In the genomic region with DNA sequence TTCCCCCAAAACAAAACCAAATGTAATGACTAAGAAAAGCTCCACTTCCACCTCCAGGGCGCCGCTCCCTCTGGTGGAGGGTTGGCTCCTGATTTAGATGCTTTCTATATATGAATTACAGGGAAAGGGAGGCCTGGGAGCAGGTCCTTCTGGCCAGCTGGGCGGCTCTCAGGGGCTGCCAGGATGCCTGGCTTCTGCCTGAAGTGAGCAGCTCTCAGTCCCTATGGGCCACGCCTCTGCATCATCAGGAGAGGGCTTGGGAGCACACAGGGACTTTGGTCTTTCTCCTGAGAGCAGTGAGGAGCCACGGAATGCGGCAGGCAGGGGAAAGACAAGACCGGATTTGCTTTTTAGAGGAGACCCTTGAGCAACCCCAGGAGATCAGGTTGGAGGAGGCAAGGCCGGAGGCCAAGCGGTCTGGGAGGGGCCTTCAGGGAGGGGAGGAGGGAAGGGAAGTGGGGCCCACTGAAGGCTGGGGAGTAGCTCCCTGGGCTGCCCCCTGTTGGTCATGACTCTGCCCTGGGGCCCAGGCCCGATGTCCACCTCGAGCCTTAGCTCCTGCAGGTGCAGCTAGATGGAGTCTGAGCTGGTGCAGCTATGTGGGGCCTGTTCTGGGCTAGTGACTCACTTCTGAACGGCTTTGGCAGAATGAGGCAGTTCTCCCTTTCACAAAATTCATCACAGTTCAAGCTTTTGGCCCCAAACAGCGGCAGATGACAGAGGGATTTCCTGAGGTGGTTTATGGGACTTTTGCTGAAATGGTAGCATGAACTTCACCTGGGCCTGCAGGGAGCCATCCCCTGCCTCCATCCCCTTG, we compare ENCODE assay signal across 8 cellular contexts. TPM values are rescaled to one million over a fixed set of nuclear protein-coding genes. Genes with fewer than 3 reads are reported as not detected.
DNase-seq lines count a peak whose midpoint lies in the region; ATAC-seq and TF ChIP-seq lines count a peak whose summit lies in the region.

No MANE protein-coding gene starts in this region.

- peak; percentile 35 for DNase-seq in EH (ENCODE audit: low read depth)
- DNase-seq in MG63: peak; percentile 35
- DNase-seq in fibroblast of mammary gland (ENCODE audit: low read depth): no peak
- DNase-seq in T-cell: no peak
- no peak for DNase-seq in COLO668 (lab: John Stamatoyannopoulos, UW; ENCODE audit: unreplicated experiment)
- DNase-seq in effector memory CD8-positive, alpha-beta T cell: no peak

- H3K27me3 ChIP-seq in MG63: no peaks in the 10 kb centered on the region

- ATAC-seq in GM19395 (IDR thresholded peaks at IDR 0.05; ENCODE audit: unreplicated experiment) (peak; percentile 22), T-cell (replicated peaks in 1 of 4) (no peak), HG02678 (IDR thresholded peaks at IDR 0.05; ENCODE audit: unreplicated experiment) (no peak)
- ATAC-seq in effector memory CD8-positive, alpha-beta T cell (replicated peaks): no peak

- TF ChIP-seq CTCF in fibroblast of mammary gland (conservative IDR thresholded peaks at IDR 0.05; ENCODE audit: control insufficient read depth, insufficient read depth, low read depth, low read length): peak; percentile 34

- no peaks in the 10 kb centered on the region for H3K9me3 ChIP-seq in MG63

- H3K9me3 Mint-ChIP-seq in T-cell: no peaks in the 10 kb centered on the region
- H3K9me3 Mint-ChIP-seq in effector memory CD8-positive, alpha-beta T cell: no peaks in the 10 kb centered on the region

- H3K4me3 ChIP-seq in MG63: no peak overlapping the region
- no peak overlapping the region for H3K4me3 ChIP-seq in fibroblast of mammary gland (ENCODE audit: control insufficient read depth, low read depth, low read length)

- POLR2A ChIA-PET in T-cell (lab: Charles Lee): no interaction called here

- H3K36me3 ChIP-seq in MG63: no peaks in the 10 kb centered on the region

- H3K27me3 Mint-ChIP-seq in T-cell: no peaks in the 10 kb centered on the region
- peaks cover 0 to 13% of the 10 kb centered on the region in 2 donors for H3K27me3 Mint-ChIP-seq in effector memory CD8-positive, alpha-beta T cell

- H3K36me3 Mint-ChIP-seq in T-cell: no peaks in the 10 kb centered on the region
- no peaks in the 10 kb centered on the region for H3K36me3 Mint-ChIP-seq in effector memory CD8-positive, alpha-beta T cell (ENCODE audit: insufficient read depth)

- H3K4me3 Mint-ChIP-seq in T-cell: no peak overlapping the region
- no peak overlapping the region for H3K4me3 Mint-ChIP-seq in effector memory CD8-positive, alpha-beta T cell

- H3K27ac Mint-ChIP-seq in T-cell: no peak overlapping the region
- H3K27ac Mint-ChIP-seq in effector memory CD8-positive, alpha-beta T cell: peak overlapping the region in 1 of 2 donors; percentile 86

- H3K4me1 Mint-ChIP-seq in T-cell: peaks cover 12 to 30% (median 19%) of the 10 kb centered on the region in 3 donors
- peaks cover 22 to 25% of the 10 kb centered on the region in 2 donors for H3K4me1 Mint-ChIP-seq in effector memory CD8-positive, alpha-beta T cell (ENCODE audit: low read depth in 2 of 2)

- CTCF ChIA-PET in T-cell (lab: Charles Lee): no interaction called here

RNA-seq across cellular contexts. Expression of gene GRHPR, which starts 11.3 kb away (rescaled TPM):
- total RNA-seq in MG63 (2014; rRNA removed; shearing (Covaris generic); ENCODE audit: low replicate concordance): 97.5 and 111 TPM in 2 replicates
- 10 to 100 TPM; 33.3 to 63.8 (median 43.9) TPM for total RNA-seq in T-cell

RNA-seq across cellular contexts. Expression of gene ZBTB5, which starts 54.1 kb away (rescaled TPM):
- 4.4 and 9.1 TPM in 2 replicates for total RNA-seq in MG63 (2014; rRNA removed; shearing (Covaris generic); ENCODE audit: low replicate concordance)
- total RNA-seq in T-cell: 10 to 100 TPM; 12.5 to 14.3 (median 13.3) TPM

Comparison
In these comparisons a context has a peak if more than half of its experiments do, and no peak if none do; other contexts are left out.
1. DNase-seq: peak in EH (single experiment) and MG63 (single experiment); none in fibroblast of mammary gland (single experiment), T-cell (0 of 34), COLO668 (single experiment) and effector memory CD8-positive, alpha-beta T cell (0 of 3).